ENCODE assay signal across 8 cellular contexts in the genomic region with DNA sequence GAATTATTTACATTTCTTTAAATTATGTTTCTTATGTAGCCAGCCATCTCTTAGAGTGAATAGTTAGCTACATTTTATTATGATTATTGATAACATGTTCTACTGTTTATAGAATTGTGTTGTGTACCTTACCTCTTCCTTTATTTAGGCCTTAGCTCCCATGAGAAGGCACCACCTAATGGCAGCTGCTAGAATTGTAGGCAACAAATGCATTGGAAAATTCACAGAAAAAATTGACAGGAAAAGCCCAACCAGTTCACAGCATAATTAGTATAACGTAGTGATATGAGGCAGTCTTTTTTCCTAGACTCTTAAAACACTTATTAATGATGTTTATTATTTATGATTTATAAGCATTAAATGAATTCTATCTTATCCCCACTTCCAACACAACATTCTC.
DNase-seq lines count a peak whose midpoint lies in the region; ATAC-seq, FAIRE-seq and TF ChIP-seq lines count a peak whose summit lies in the region.

No MANE protein-coding gene starts in this region.

- intact Hi-C loops in lower lobe of right lung (cut with DNase I): no loop called here

- H3K36me3 ChIP-seq in lower lobe of right lung: no peaks in the 10 kb centered on the region

- H3K4me3 ChIP-seq in WI38 (ENCODE audit: low read depth, low read length) (no peak overlapping the region), lower lobe of right lung (no peak overlapping the region)

- H3K4me1 ChIP-seq in lower lobe of right lung: no peaks in the 10 kb centered on the region

- H3K27ac ChIP-seq in lower lobe of right lung: no peak overlapping the region

- no peaks in the 10 kb centered on the region for H3K9me3 ChIP-seq in lower lobe of right lung

- DNase-seq in EH (ENCODE audit: low read depth) (peak; percentile 15), HuH-7.5 (ENCODE audit: low spot score) (peak; percentile 19), lower lobe of right lung (no peak), activated gamma-delta T cell treated with Interleukin-2 at 50 U/mL for 16 hours (no peak), H54 (ENCODE audit: insufficient read length, low spot score) (no peak)
- DNase-seq in activated naive CD4-positive, alpha-beta T cell treated with Interleukin-2 at 50 U/mL for 16 hours: no peak

- FAIRE-seq in H54 (lab: Jason Lieb, UNC): no peak

- TF ChIP-seq POLR2A in H54 (IDR thresholded peaks at IDR 0.05; ENCODE audit: low read depth, low read length): no peak

- no peaks in the 10 kb centered on the region for H3K27me3 ChIP-seq in lower lobe of right lung (ENCODE audit: low read depth)

- TF ChIP-seq CTCF in WI38 (IDR thresholded peaks at IDR 0.05; ENCODE audit: low read depth, low read length): peak; percentile 37; the same call in 1 of the 2 replicates
- TF ChIP-seq CTCF in lower lobe of right lung (IDR thresholded peaks at IDR 0.05): peak; percentile 32

- ATAC-seq in lower lobe of right lung (no peak), HG02759 (IDR thresholded peaks at IDR 0.05; ENCODE audit: unreplicated experiment) (no peak)

Comparison
In these comparisons a context has a peak if more than half of its experiments do, and no peak if none do; other contexts are left out.
1. DNase-seq: peak in EH (single experiment) and HuH-7.5 (single experiment); none in lower lobe of right lung (single experiment), activated gamma-delta T cell treated with Interleukin-2 at 50 U/mL for 16 hours (single experiment), H54 (single experiment) and activated naive CD4-positive, alpha-beta T cell treated with Interleukin-2 at 50 U/mL for 16 hours (single experiment).